38 cellular contexts compared by ENCODE assay signal in the genomic region with DNA sequence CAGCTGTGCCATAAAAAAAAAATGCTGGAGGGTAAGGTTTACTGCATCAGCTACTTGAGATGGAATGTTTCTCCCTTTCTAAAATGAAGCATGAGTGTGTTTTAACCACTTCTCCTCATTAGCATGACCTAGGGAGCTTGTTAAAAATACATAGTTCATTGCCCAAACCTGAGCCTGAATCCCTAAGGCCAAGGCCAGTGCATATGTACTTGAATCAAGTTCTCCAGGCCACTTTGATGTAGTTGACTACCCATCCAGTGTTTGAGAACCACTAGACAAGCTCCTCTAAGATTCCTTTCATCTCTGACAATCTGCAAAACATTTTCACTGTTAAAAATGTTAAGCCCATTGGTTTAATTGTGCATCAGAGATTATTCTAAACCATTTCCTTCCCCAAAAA. TPM values are rescaled to one million over a fixed set of nuclear protein-coding genes. Genes with fewer than 3 reads are reported as not detected.
"Had no signal": no experiment of that assay in that cellular context is flagged by ENCODE, and none has a peak within 500 bp of the region (broad histone marks: within the 10 kb centered on the region; RNA-seq: fewer than 3 reads in every experiment).

No MANE protein-coding gene starts in this region.

- H3K4me3 Mint-ChIP-seq: activated CD4-positive, alpha-beta memory T cell treated with anti-CD3 and anti-CD28 coated beads for 36 hours; activated CD4-positive, alpha-beta T cell treated with anti-CD3 and anti-CD28 coated beads for 36 hours; activated CD4-positive, alpha-beta T cell treated with anti-CD3 and anti-CD28 coated beads, Interleukin-2, amount 10 ng/mL, durations not matched to agents 24 days and 14 days; activated naive CD4-positive, alpha-beta T cell treated with anti-CD3 and anti-CD28 coated beads for 36 hours; activated naive CD4-positive, alpha-beta T cell treated with anti-CD3 and anti-CD28 coated beads, Interleukin-2, amount 50 U/mL, for 24 hours; activated naive CD8-positive, alpha-beta T cell treated with anti-CD3 and anti-CD28 coated beads for 36 hours; activated naive CD8-positive, alpha-beta T cell treated with anti-CD3 and anti-CD28 coated beads, Interleukin-2, amount 50 U/mL, for 24 hours; activated T-helper 1 cell treated with anti-CD3 and anti-CD28 coated beads, Interleukin-12 subunit alpha, Interleukin-12 subunit beta, Interleukin-2, Interleukin-4 antibody, amounts not matched to agents 30 ng/mL and 10 ng/mL and 1 ng/mL, durations not matched to agents 14 hours and 24 hours and 36 hours; T-cell; T-helper 1 cell treated with Interleukin-12 subunit alpha and Interleukin-12 subunit beta and Interleukin-4 antibody, amounts not matched to agents 30 μg/mL and 1 μg/mL, for 36 hours had no signal

- H3K36me3 Mint-ChIP-seq: activated CD4-positive, alpha-beta memory T cell treated with anti-CD3 and anti-CD28 coated beads for 36 hours had no signal

- DNase-seq: activated CD4-positive, alpha-beta memory T cell treated with anti-CD3 and anti-CD28 coated beads for 36 hours; activated CD4-positive, alpha-beta T cell treated with anti-CD3 and anti-CD28 coated beads for 36 hours; activated CD4-positive, alpha-beta T cell treated with anti-CD3 and anti-CD28 coated beads, Interleukin-2, amount 10 ng/mL, durations not matched to agents 24 days and 14 days; activated CD4-positive, CD25-positive, alpha-beta regulatory T cell; activated CD4-positive, CD25-positive, alpha-beta regulatory T cell treated with anti-CD3 and anti-CD28 coated beads, Interleukin-2, amount 50 U/mL, for 72 hours; activated CD8-positive, alpha-beta memory T cell treated with anti-CD3 and anti-CD28 coated beads for 24 hours; activated effector memory CD4-positive, alpha-beta T cell treated with anti-CD3 and anti-CD28 coated beads, Interleukin-2, amount 50 U/mL, for 16 hours; activated naive CD4-positive, alpha-beta T cell treated with anti-CD3 and anti-CD28 coated beads for 36 hours; activated naive CD8-positive, alpha-beta T cell treated with anti-CD3 and anti-CD28 coated beads for 36 hours; activated naive CD8-positive, alpha-beta T cell treated with anti-CD3 and anti-CD28 coated beads, Interleukin-2, amount 50 U/mL, for 24 hours; activated T-cell treated with anti-CD3 and anti-CD28 coated beads, Interleukin-2, amount 50 U/mL, for 1 hour; activated T-cell treated with anti-CD3 and anti-CD28 coated beads, Interleukin-2, amount 50 U/mL, for 48 hours; adrenal gland; amygdala; aorta; body of pancreas; caudate nucleus; effector CD8-positive, alpha-beta T cell; esophagus squamous epithelium; foreskin melanocyte; heart right ventricle; T-cell; T-helper 9 cell; WERI-Rb-1 had no signal

- ATAC-seq: activated CD4-positive, alpha-beta T cell treated with anti-CD3 and anti-CD28 coated beads for 36 hours; activated naive CD8-positive, alpha-beta T cell treated with anti-CD3 and anti-CD28 coated beads, Interleukin-2, amount 50 U/mL, for 24 hours; body of pancreas; gastroesophageal sphincter; heart right ventricle; T-cell had no signal

- H3K4me3 ChIP-seq: adrenal gland, body of pancreas, esophagus squamous epithelium, gastroesophageal sphincter, heart right ventricle had no signal

- H3K9me3 ChIP-seq: adrenal gland, body of pancreas, esophagus squamous epithelium, gastroesophageal sphincter, heart right ventricle had no signal

- H3K27me3 Mint-ChIP-seq: activated CD4-positive, alpha-beta memory T cell treated with anti-CD3 and anti-CD28 coated beads for 36 hours; activated CD4-positive, alpha-beta T cell treated with anti-CD3 and anti-CD28 coated beads for 36 hours; activated CD4-positive, alpha-beta T cell treated with anti-CD3 and anti-CD28 coated beads, Interleukin-2, amount 10 ng/mL, durations not matched to agents 24 days and 14 days; activated naive CD4-positive, alpha-beta T cell treated with anti-CD3 and anti-CD28 coated beads, Interleukin-2, amount 50 U/mL, for 24 hours; activated naive CD8-positive, alpha-beta T cell treated with anti-CD3 and anti-CD28 coated beads for 36 hours; activated naive CD8-positive, alpha-beta T cell treated with anti-CD3 and anti-CD28 coated beads, Interleukin-2, amount 50 U/mL, for 24 hours had no signal

- H3K27ac Mint-ChIP-seq: activated CD4-positive, alpha-beta memory T cell treated with anti-CD3 and anti-CD28 coated beads for 36 hours; activated CD4-positive, alpha-beta T cell treated with anti-CD3 and anti-CD28 coated beads for 36 hours; activated CD4-positive, alpha-beta T cell treated with anti-CD3 and anti-CD28 coated beads, Interleukin-2, amount 10 ng/mL, durations not matched to agents 24 days and 14 days; activated naive CD4-positive, alpha-beta T cell treated with anti-CD3 and anti-CD28 coated beads for 36 hours; activated naive CD4-positive, alpha-beta T cell treated with anti-CD3 and anti-CD28 coated beads, Interleukin-2, amount 50 U/mL, for 24 hours; activated naive CD8-positive, alpha-beta T cell treated with anti-CD3 and anti-CD28 coated beads for 36 hours; activated naive CD8-positive, alpha-beta T cell treated with anti-CD3 and anti-CD28 coated beads, Interleukin-2, amount 50 U/mL, for 24 hours; activated T-helper 1 cell treated with anti-CD3 and anti-CD28 coated beads, Interleukin-12 subunit alpha, Interleukin-12 subunit beta, Interleukin-2, Interleukin-4 antibody, amounts not matched to agents 30 ng/mL and 10 ng/mL and 1 ng/mL, durations not matched to agents 14 hours and 24 hours and 36 hours; activated T-helper 2 cell treated with anti-CD3 and anti-CD28 coated beads, Interferon-gamma antibody, Interleukin-2, Interleukin-4, amounts not matched to agents 10 μg/mL and 5 μg/mL and 100 μg/mL, durations not matched to agents 14 hours and 24 hours and 36 hours; T-cell; T-helper 1 cell treated with Interleukin-12 subunit alpha and Interleukin-12 subunit beta and Interleukin-4 antibody, amounts not matched to agents 30 μg/mL and 1 μg/mL, for 36 hours had no signal

- H3K27me3 ChIP-seq: adrenal gland, body of pancreas, esophagus squamous epithelium, gastroesophageal sphincter had no signal

- H3K27ac ChIP-seq: adrenal gland, body of pancreas, epithelial cell of prostate, esophagus squamous epithelium, gastroesophageal sphincter, heart right ventricle, WERI-Rb-1 had no signal

- H3K36me3 ChIP-seq: adrenal gland, esophagus squamous epithelium, gastroesophageal sphincter, heart right ventricle, WERI-Rb-1 had no signal

- H3K4me1 ChIP-seq: adrenal gland, body of pancreas, esophagus squamous epithelium, gastroesophageal sphincter, heart right ventricle had no signal

- H3K9me3 Mint-ChIP-seq: activated CD4-positive, alpha-beta memory T cell treated with anti-CD3 and anti-CD28 coated beads for 36 hours; activated naive CD4-positive, alpha-beta T cell treated with anti-CD3 and anti-CD28 coated beads for 36 hours; activated naive CD4-positive, alpha-beta T cell treated with anti-CD3 and anti-CD28 coated beads, Interleukin-2, amount 50 U/mL, for 24 hours; activated naive CD8-positive, alpha-beta T cell treated with anti-CD3 and anti-CD28 coated beads for 36 hours; T-cell had no signal

- FAIRE-seq: colon, endometrium, endothelial cell of umbilical vein had no signal

RNA-seq across cellular contexts. Expression of gene TIMD4, which starts 6.7 kb away (rescaled TPM):
- total RNA-seq: body of pancreas, chondrocyte, dermis microvascular lymphatic vessel endothelial cell, endothelial cell of umbilical vein, esophagus squamous epithelium, fibroblast of lung, fibroblast of villous mesenchyme, glomerular endothelial cell had no signal
